ENCODE assay signal across 13 cellular contexts in the genomic region with DNA sequence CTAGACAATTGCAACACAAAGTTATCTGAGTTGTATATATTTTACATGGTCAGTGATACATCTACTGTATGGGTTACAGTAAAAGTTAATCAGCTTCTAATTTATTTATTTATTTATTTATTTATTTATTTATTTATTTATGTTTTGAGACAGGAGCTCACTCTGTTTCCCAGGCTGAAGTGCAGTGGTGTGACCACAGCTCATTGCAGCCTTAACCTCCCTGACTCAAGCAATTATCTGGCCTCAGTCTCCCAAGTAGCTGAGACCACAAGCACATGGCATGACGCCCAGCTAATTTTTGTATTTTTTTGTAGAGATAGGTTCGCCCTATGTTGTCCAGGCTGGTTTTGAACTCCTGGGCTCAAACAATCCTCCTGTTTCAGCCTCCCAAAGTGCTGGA.
DNase-seq lines count a peak whose midpoint lies in the region; TF ChIP-seq lines count a peak whose summit lies in the region.
"Had no signal": no experiment of that assay in that cellular context is flagged by ENCODE, and none has a peak within 500 bp of the region (broad histone marks: within the 10 kb centered on the region; RNA-seq: fewer than 3 reads in every experiment).

No MANE protein-coding gene starts in this region.

- H3K4me1 Mint-ChIP-seq in activated naive CD4-positive, alpha-beta T cell treated with anti-CD3 and anti-CD28 coated beads, Interleukin-2, amount 10 ng/mL, durations not matched to agents 7 days and 5 days: peaks cover 10% of the 10 kb centered on the region

- no peaks in the 10 kb centered on the region for H3K27me3 Mint-ChIP-seq in activated naive CD4-positive, alpha-beta T cell treated with anti-CD3 and anti-CD28 coated beads, Interleukin-2, amount 10 ng/mL, durations not matched to agents 7 days and 5 days

- H3K27ac ChIP-seq in RWPE1: peak overlapping the region; percentile 66
- H3K27ac ChIP-seq: VCaP had no signal

- no peak overlapping the region for H3K4me3 ChIP-seq in skeletal muscle cell (ENCODE audit: low read depth, low read length)
- H3K4me3 ChIP-seq: K562 had no signal

- H3K27ac Mint-ChIP-seq in activated naive CD4-positive, alpha-beta T cell treated with anti-CD3 and anti-CD28 coated beads, Interleukin-2, amount 10 ng/mL, durations not matched to agents 7 days and 5 days: peak overlapping the region; percentile 72

- POLR2A ChIA-PET in RWPE1 (lab: Yijun Ruan, JAX; ENCODE audit: low non-redundant PET): no interaction called here

- H3K36me3 Mint-ChIP-seq in activated naive CD4-positive, alpha-beta T cell treated with anti-CD3 and anti-CD28 coated beads, Interleukin-2, amount 10 ng/mL, durations not matched to agents 7 days and 5 days: peaks cover 50% of the 10 kb centered on the region

- TF ChIP-seq CTCF in RWPE1 (conservative IDR thresholded peaks at IDR 0.05; ENCODE audit: low read depth): no peak

- no peak overlapping the region for H3K4me3 Mint-ChIP-seq in activated naive CD4-positive, alpha-beta T cell treated with anti-CD3 and anti-CD28 coated beads, Interleukin-2, amount 10 ng/mL, durations not matched to agents 7 days and 5 days

- H3K9me3 Mint-ChIP-seq in activated naive CD4-positive, alpha-beta T cell treated with anti-CD3 and anti-CD28 coated beads, Interleukin-2, amount 10 ng/mL, durations not matched to agents 7 days and 5 days: no peaks in the 10 kb centered on the region

- CTCF ChIA-PET in activated naive CD4-positive, alpha-beta T cell treated with anti-CD3 and anti-CD28 coated beads, Interleukin-2, amount 10 ng/mL, durations not matched to agents 7 days and 5 days (lab: Charles Lee): no interaction called here
- CTCF ChIA-PET in RWPE1 (lab: Yijun Ruan, JAX): interaction anchor here (0.6 kb wide), 2 partner anchors 59 to 192 kb away, joined by 3 to 4 read pairs; no protein-coding TSS in a partner anchor

- DNase-seq in activated naive CD4-positive, alpha-beta T cell treated with anti-CD3 and anti-CD28 coated beads, Interleukin-2, amount 10 ng/mL, durations not matched to agents 7 days and 5 days: no peak
- DNase-seq in activated naive CD4-positive, alpha-beta T cell treated with Interleukin-2 at 50 U/mL for 16 hours: no peak
- DNase-seq in RWPE1 (ENCODE audit: low spot score): no peak
- DNase-seq in fibroblast of gingiva (ENCODE audit: low read depth): peak; percentile 21
- DNase-seq in skeletal muscle cell (ENCODE audit: low read depth): peak; percentile 71
- no peak for DNase-seq in COR-L47 (lab: John Stamatoyannopoulos, UW)
- DNase-seq in DMS 273 treated with DMSO at 0.1 percent for 48 hours (lab: John Stamatoyannopoulos, UW): no peak
- no peak for DNase-seq in stimulated activated CD4-positive, alpha-beta T cell treated with anti-CD3 and anti-CD28 coated beads, Interleukin-4, amount 100 ng/mL, for 1 hour
- DNase-seq: hypothalamus, NCI-H1930, occipital lobe had no signal

Comparison
In these comparisons a context has a peak if more than half of its experiments do, and no peak if none do; other contexts are left out.
1. DNase-seq: peak in fibroblast of gingiva (single experiment) and skeletal muscle cell (single experiment); none in activated naive CD4-positive, alpha-beta T cell treated with anti-CD3 and anti-CD28 coated beads, Interleukin-2, amount 10 ng/mL, durations not matched to agents 7 days and 5 days (single experiment), activated naive CD4-positive, alpha-beta T cell treated with Interleukin-2 at 50 U/mL for 16 hours (single experiment), RWPE1 (single experiment), COR-L47 (single experiment), DMS 273 treated with DMSO at 0.1 percent for 48 hours (single experiment) and stimulated activated CD4-positive, alpha-beta T cell treated with anti-CD3 and anti-CD28 coated beads, Interleukin-4, amount 100 ng/mL, for 1 hour (single experiment).